14 cellular contexts compared by ENCODE assay signal in genomic region chr21:45969921-45970673, GRCh38. TPM values are rescaled to one million over a fixed set of nuclear protein-coding genes. Genes with fewer than 3 reads are reported as not detected.
DNase-seq lines count a peak whose midpoint lies in the region; ATAC-seq and TF ChIP-seq lines count a peak whose summit lies in the region.
"Had no signal": no experiment of that assay in that cellular context is flagged by ENCODE, and none has a peak within 500 bp of the region (broad histone marks: within the 10 kb centered on the region; RNA-seq: fewer than 3 reads in every experiment).

No MANE protein-coding gene starts in this region.

- H4K20me1 ChIP-seq in BLaER1 treated with 17β-estradiol and CSF1 and Interleukin-3, amounts not matched to agents 10 nM and 100 nM, result peaks cover 0 to 28% (median 3%) of the 10 kb centered on the region in 11 experiments; a peak in 10 of 22 replicates
- H4K20me1 ChIP-seq in IMR-90 (ENCODE audit: insufficient read depth, low read length), result no peaks in the 10 kb centered on the region

- H3K9me3 ChIP-seq in BLaER1 treated with 17β-estradiol and CSF1 and Interleukin-3, amounts not matched to agents 10 nM and 100 nM (replicated peaks in 1 of 11), result peaks cover 2 to 14% (median 9%) of the 10 kb centered on the region in 11 experiments
- H3K9me3 ChIP-seq in IMR-90 (ENCODE audit: control insufficient read depth, insufficient read depth, low read length) (peaks cover 1% of the 10 kb centered on the region; the same call in 1 of the 2 replicates), esophagus squamous epithelium (peaks cover 0 to 1% (median 0%) of the 10 kb centered on the region in 3 donors), neuronal stem cell (replicated peaks in 1 of 2; ENCODE audit: control insufficient read depth in 2 of 2, insufficient read depth in 1 of 2, low read depth in 1 of 2, low read length in 2 of 2) (no peaks in the 10 kb centered on the region)
- H3K9me3 ChIP-seq: suprapubic skin had no signal

- H3K14ac ChIP-seq in IMR-90 (replicated peaks; ENCODE audit: low read depth, low read length) (no peak overlapping the region), neuronal stem cell (ENCODE audit: low read length) (no peak overlapping the region)

- peaks cover 31% of the 10 kb centered on the region for H3K4me1 Mint-ChIP-seq in nephron progenitor cell

- peak overlapping the region; percentile 48 for H2BK20ac ChIP-seq in IMR-90 (ENCODE audit: low read depth, low read length)

- H3K4me1 ChIP-seq in BLaER1 treated with 17β-estradiol and CSF1 and Interleukin-3, amounts not matched to agents 10 nM and 100 nM, result peaks cover 21 to 55% (median 44%) of the 10 kb centered on the region in 10 experiments
- H3K4me1 ChIP-seq in IMR-90 (ENCODE audit: control insufficient read depth, insufficient read depth, low read length), result peaks cover 42% of the 10 kb centered on the region
- H3K4me1 ChIP-seq in esophagus squamous epithelium, result peaks cover 38 to 49% (median 40%) of the 10 kb centered on the region in 3 donors
- H3K4me1 ChIP-seq in neuronal stem cell (ENCODE audit: control insufficient read depth in 2 of 2, insufficient read depth in 1 of 2, low read depth in 1 of 2, low read length in 2 of 2), result peaks cover 15 to 25% of the 10 kb centered on the region in 2 donors

- H2AFZ ChIP-seq in IMR-90 (replicated peaks; ENCODE audit: low read length, poor library complexity), result peak overlapping the region; percentile 89
- H2AFZ ChIP-seq in neuronal stem cell (ENCODE audit: low read length), result peak overlapping the region; percentile 84

- peak overlapping the region; percentile 44 for H2AK9ac ChIP-seq in IMR-90 (replicated peaks; ENCODE audit: low read depth, low read length, poor library complexity)

- peaks cover 0 to 3% (median 0%) of the 10 kb centered on the region in 11 experiments; a peak in 4 of 22 replicates for H3K36me3 ChIP-seq in BLaER1 treated with 17β-estradiol and CSF1 and Interleukin-3, amounts not matched to agents 10 nM and 100 nM
- H3K36me3 ChIP-seq in IMR-90 (ENCODE audit: control insufficient read depth, insufficient read depth, low read length) (no peaks in the 10 kb centered on the region), esophagus squamous epithelium (no peaks in the 10 kb centered on the region), neuronal stem cell (replicated peaks in 1 of 2; ENCODE audit: control insufficient read depth in 2 of 2, insufficient read depth in 2 of 2, low read length in 2 of 2) (no peaks in the 10 kb centered on the region)
- H3K36me3 ChIP-seq: suprapubic skin had no signal

- TF ChIP-seq CTCF in IMR-90 (conservative IDR thresholded peaks at IDR 0.05; ENCODE audit: low read depth, low read length) (no peak), esophagus squamous epithelium (IDR thresholded peaks at IDR 0.05) (no peak), nephron progenitor cell (IDR thresholded peaks at IDR 0.05) (no peak)

- TF ChIP-seq RAD21 in IMR-90 (IDR thresholded peaks at IDR 0.05; ENCODE audit: low read length), result no peak

- H3K9ac ChIP-seq in BLaER1 treated with 17β-estradiol and CSF1 and Interleukin-3, amounts not matched to agents 10 nM and 100 nM, result peak overlapping the region in 2 of 11 experiments; percentile 9 to 19; a peak in 2 of 22 replicates
- no peak overlapping the region for H3K9ac ChIP-seq in IMR-90 (ENCODE audit: low read depth, low read length)
- H3K9ac ChIP-seq in neuronal stem cell (ENCODE audit: low read depth, low read length, poor library complexity), result no peak overlapping the region

- H3K4me3 ChIP-seq in BLaER1 treated with 17β-estradiol and CSF1 and Interleukin-3, amounts not matched to agents 10 nM and 100 nM, result no peak overlapping the region
- no peak overlapping the region for H3K4me3 ChIP-seq in IMR-90 (ENCODE audit: insufficient read depth, low read depth, low read length)
- no peak overlapping the region for H3K4me3 ChIP-seq in esophagus squamous epithelium
- no peak overlapping the region for H3K4me3 ChIP-seq in neuronal stem cell (ENCODE audit: low read length in 2 of 2)
- H3K4me3 ChIP-seq: suprapubic skin had no signal

- H3K4me3 Mint-ChIP-seq in nephron progenitor cell, result no peak overlapping the region
- H3K4me3 Mint-ChIP-seq: activated CD8-positive, alpha-beta T cell treated with anti-CD3 and anti-CD28 coated beads for 36 hours; neural crest cell had no signal

- peak overlapping the region; percentile 61; the same call in 1 of the 2 replicates for H2BK120ac ChIP-seq in IMR-90 (ENCODE audit: low read depth, low read length)
- no peak overlapping the region for H2BK120ac ChIP-seq in neuronal stem cell (ENCODE audit: low read depth, low read length)

- H3K23ac ChIP-seq in IMR-90 (ENCODE audit: low read depth, low read length) (no peak overlapping the region), neuronal stem cell (ENCODE audit: low read depth, low read length, poor library complexity) (peak overlapping the region; percentile 34)

- 75% methylated on average over 15 of the region's 22 CpGs; no CpG with 5 or more reads in 1 of the 2 experiments for WGBS in IMR-90 (ENCODE audit: extremely low coverage in 2 of 2, insufficient read length in 1 of 2), 2 experiments
- WGBS in esophagus squamous epithelium, 2 donors, result 58 to 90% methylated on average over 8 to 12 of the region's 22 CpGs
- WGBS in neuronal stem cell (ENCODE audit: extremely low coverage in 2 of 2, insufficient read length in 2 of 2, insufficient replicate concordance in 1 of 2), 2 donors, result no CpG with 5 or more reads among the region's 22 CpGs

- H2AK5ac ChIP-seq in IMR-90 (ENCODE audit: low read depth, low read length), result no peak overlapping the region
- H2AK5ac ChIP-seq in neuronal stem cell (ENCODE audit: low read depth, low read length), result peak overlapping the region; percentile 75

- no peak overlapping the region for H3K27ac ChIP-seq in BLaER1 treated with 17β-estradiol and CSF1 and Interleukin-3, amounts not matched to agents 10 nM and 100 nM
- H3K27ac ChIP-seq in IMR-90 (ENCODE audit: insufficient read depth, low read length) (no peak overlapping the region; the same call in 1 of the 2 replicates), esophagus squamous epithelium (peak overlapping the region in 3 of 4 donors; percentile 87 to 94 (median 92)), neuronal stem cell (replicated peaks; ENCODE audit: low read length) (no peak overlapping the region)

- no peaks in the 10 kb centered on the region for H3K36me3 Mint-ChIP-seq in nephron progenitor cell (ENCODE audit: low read depth)

- no peak overlapping the region; the same call in 1 of the 2 replicates for H3K18ac ChIP-seq in IMR-90 (ENCODE audit: low read depth, low read length)
- peak overlapping the region; percentile 91 for H3K18ac ChIP-seq in neuronal stem cell (ENCODE audit: low read length)

- H3K4ac ChIP-seq in IMR-90 (ENCODE audit: low read depth, low read length), result peak overlapping the region; percentile 45; the same call in 1 of the 2 replicates
- H3K4ac ChIP-seq in neuronal stem cell (ENCODE audit: low read length), result peak overlapping the region; percentile 66

- DNase-seq in IMR-90 (no peak), esophagus squamous epithelium (lab: John Stamatoyannopoulos, UW) (no peak), neuronal stem cell (ENCODE audit: low spot score) (no peak), nephron progenitor cell (no peak), NCI-H2107 (lab: John Stamatoyannopoulos, UW) (no peak)
- no peak for DNase-seq in stimulated activated CD4-positive, alpha-beta T cell treated with anti-CD3 and anti-CD28 coated beads, Interleukin-1b, Interleukin-23, amount 100 ng/mL, for 48 hours
- DNase-seq: DMS 273 treated with DMSO at 0.1 percent for 48 hours, NCI-H2081 treated with DMSO at 0.1 percent for 48 hours, NCI-H526 treated with DMSO at 0.1 percent for 48 hours had no signal

- peak overlapping the region in 7 of 11 experiments; percentile 5 to 36 (median 20); a peak in 5 of 22 replicates for H3K4me2 ChIP-seq in BLaER1 treated with 17β-estradiol and CSF1 and Interleukin-3, amounts not matched to agents 10 nM and 100 nM
- H3K4me2 ChIP-seq in IMR-90 (ENCODE audit: low read depth, low read length) (no peak overlapping the region; the same call in 1 of the 2 replicates), neuronal stem cell (ENCODE audit: insufficient read depth, low read length, poor library complexity, severe bottlenecking) (no peak overlapping the region)

- POLR2A ChIA-PET in IMR-90 (lab: Charles Lee; ENCODE audit: unreplicated experiment), result interaction anchor here (0.6 kb wide), 1 partner anchor 57 kb away, joined by 3 read pairs; no protein-coding TSS in a partner anchor

- ATAC-seq in IMR-90 (ENCODE audit: low read depth) (peak; percentile 0), HG02678 (IDR thresholded peaks at IDR 0.05; ENCODE audit: unreplicated experiment) (no peak)

- CTCF ChIA-PET in IMR-90 (lab: Yijun Ruan, JAX), result interaction anchor here (0.6 to 2.0 kb wide), 3 partner anchors 12 to 508 kb away, joined by 4 to 7 read pairs (median 4); no protein-coding TSS in a partner anchor

- H2BK5ac ChIP-seq in IMR-90 (ENCODE audit: low read depth, low read length, poor library complexity, severe bottlenecking) (no peak overlapping the region), neuronal stem cell (ENCODE audit: low read length) (no peak overlapping the region)

- H3K9me1 ChIP-seq in IMR-90 (ENCODE audit: insufficient read depth, low read length), result no peaks in the 10 kb centered on the region

- BruUV-seq in IMR-90 (replicated peaks; lab: Mats Ljungman, UMichigan), result no TSS peak

- peaks cover 0 to 22% of the 10 kb centered on the region in 2 experiments; a peak in 1 of 4 replicates for H3K79me1 ChIP-seq in IMR-90 (ENCODE audit: low read depth in 1 of 2, low read length in 2 of 2)
- no peaks in the 10 kb centered on the region for H3K79me1 ChIP-seq in neuronal stem cell (ENCODE audit: low read depth, low read length)

- H3K9me3 Mint-ChIP-seq in nephron progenitor cell, result peaks cover 6% of the 10 kb centered on the region
- H3K9me3 Mint-ChIP-seq: activated CD8-positive, alpha-beta T cell treated with anti-CD3 and anti-CD28 coated beads for 36 hours; neural crest cell had no signal

- in situ Hi-C loops in IMR-90 (cut with MboI; ENCODE audit: low sequenced_read_pairs), result loop anchor here (5.0 kb wide), 1 partner anchor 122 kb away; no protein-coding TSS in a partner anchor

- peaks cover 37 to 44% (median 43%) of the 10 kb centered on the region in 11 experiments for H3K27me3 ChIP-seq in BLaER1 treated with 17β-estradiol and CSF1 and Interleukin-3, amounts not matched to agents 10 nM and 100 nM
- no peaks in the 10 kb centered on the region for H3K27me3 ChIP-seq in IMR-90 (ENCODE audit: control insufficient read depth, insufficient read depth, low read length)
- peaks cover 0 to 49% (median 9%) of the 10 kb centered on the region in 4 donors for H3K27me3 ChIP-seq in esophagus squamous epithelium
- H3K27me3 ChIP-seq in neuronal stem cell (ENCODE audit: control insufficient read depth in 3 of 3, insufficient read depth in 3 of 3, low read depth in 1 of 3, low read length in 3 of 3), result peaks cover 0 to 28% (median 14%) of the 10 kb centered on the region in 3 experiments

- H3K27ac Mint-ChIP-seq in nephron progenitor cell, result no peak overlapping the region
- H3K27ac Mint-ChIP-seq: activated CD8-positive, alpha-beta T cell treated with anti-CD3 and anti-CD28 coated beads for 36 hours had no signal

- H4K8ac ChIP-seq in IMR-90 (ENCODE audit: low read depth in 2 of 2, low read length in 2 of 2) (no peak overlapping the region), neuronal stem cell (ENCODE audit: low read depth, low read length) (no peak overlapping the region)

- dilution Hi-C loops in IMR-90 (cut with HindIII; ENCODE audit: low sequenced_read_pairs, unreplicated experiment), result no loop called here

- no peak for TF ChIP-seq POLR2A in IMR-90 (IDR thresholded peaks at IDR 0.05; ENCODE audit: low read depth, low read length)
- TF ChIP-seq POLR2A in esophagus squamous epithelium (IDR thresholded peaks at IDR 0.05), result no peak

- no peak overlapping the region for H3K56ac ChIP-seq in IMR-90 (ENCODE audit: extremely low read depth, insufficient read depth, low read length)

- H2BK15ac ChIP-seq in IMR-90 (ENCODE audit: low read depth, low read length) (no peak overlapping the region; the same call in 2 of the 3 replicates), neuronal stem cell (ENCODE audit: low read length) (peak overlapping the region; percentile 97)

- H4K5ac ChIP-seq in IMR-90 (ENCODE audit: low read depth, low read length), result peak overlapping the region; percentile 31; the same call in 1 of the 2 replicates

- H4K91ac ChIP-seq in IMR-90 (ENCODE audit: insufficient read depth, low read depth, low read length) (0 out of 2 replicates have a peak overlapping the region, but pooled peaks have one; percentile 13), neuronal stem cell (ENCODE audit: low read depth, low read length, poor library complexity) (no peak overlapping the region)

- no peaks in the 10 kb centered on the region for H3K27me3 Mint-ChIP-seq in nephron progenitor cell (ENCODE audit: low read depth, poor library complexity)

- H2BK12ac ChIP-seq in neuronal stem cell (ENCODE audit: low read length), result no peak overlapping the region

- intact Hi-C loops in IMR-90 (cut with micrococcal nuclease) (loop anchor here (5.0 to 10.0 kb wide), 2 partner anchors 317 to 355 kb away; partner anchors contain the start of genes C21orf58, MCM3AP, PCNT and YBEY), esophagus squamous epithelium (cut with DNase I) (loop anchor here (10.0 kb wide), 1 partner anchor 135 kb away; no protein-coding TSS in a partner anchor)

RNA-seq across cellular contexts. Expression of gene COL6A1, which starts 11.5 kb away (rescaled TPM):
- total RNA-seq in IMR-90 (2012; rRNA removed), result 173 and 186 TPM in 2 replicates
- polyA plus RNA-seq in IMR-90 (2012; rRNA removed), result 1,556 and 1,578 TPM in 2 replicates
- 1,992 and 3,331 TPM in 2 replicates for polyA plus RNA-seq in IMR-90 (2012; cell fraction: cytosol; rRNA removed)
- polyA plus RNA-seq in IMR-90 (2012; cell fraction: nucleus; rRNA removed; ENCODE audit: low replicate concordance), result 5,237 and 11,886 TPM in 2 replicates
- 100 to 1,000 TPM in 1 of 4 donors, 10 to 100 TPM in 3; 25.0 to 242 (median 54.9) TPM for total RNA-seq in esophagus squamous epithelium
- polyA plus RNA-seq in neuronal stem cell (2013, experiment 1 of 2), result 54.3 TPM
- 53.4 TPM for polyA plus RNA-seq in neuronal stem cell (2013, experiment 2 of 2)

Comparison
In these comparisons a context has a peak if more than half of its experiments do, and no peak if none do; other contexts are left out.
1. H3K27ac ChIP-seq: peak in esophagus squamous epithelium (3 of 4); none in BLaER1 treated with 17β-estradiol and CSF1 and Interleukin-3, amounts not matched to agents 10 nM and 100 nM (0 of 11), IMR-90 (single experiment) and neuronal stem cell (single experiment).
2. H3K4me2 ChIP-seq: peak in BLaER1 treated with 17β-estradiol and CSF1 and Interleukin-3, amounts not matched to agents 10 nM and 100 nM (7 of 11); none in IMR-90 (single experiment) and neuronal stem cell (single experiment).